In genomic region chr13:48625396-48626076, GRCh38 we compare ENCODE assay signal across 1 cellular context.
A peak's percentile ranks its signal among the peaks of the same experiment; 100 is the strongest.
TF ChIP-seq lines count a peak whose summit lies in the region.

No MANE protein-coding gene starts in this region.

TF ChIP-seq in HepG2, 621 proteins besides CTCF, POLR2A, EP300 and RAD21:
- TF ChIP-seq YY1 (IDR thresholded peaks at IDR 0.05; ENCODE audit: insufficient read depth, insufficient replicate concordance, low read depth, low read length), result no peak
- TF ChIP-seq CERS6 (CRISPR knock-in tag; IDR thresholded peaks at IDR 0.05), result no peak
- 0 out of 2 replicates have a peak, but pooled peaks have one; percentile 20 for TF ChIP-seq TAF1 (CRISPR knock-in tag; IDR thresholded peaks at IDR 0.05)
- peak; percentile 10; the same call in 1 of the 2 replicates for TF ChIP-seq PITX1 (CRISPR knock-in tag; IDR thresholded peaks at IDR 0.05)
- TF ChIP-seq ZNF235 (CRISPR knock-in tag; IDR thresholded peaks at IDR 0.05; ENCODE audit: borderline replicate concordance), result no peak
- TF ChIP-seq HOMEZ (CRISPR knock-in tag; IDR thresholded peaks at IDR 0.05; ENCODE audit: low read depth), result no peak
- 0 out of 2 replicates have a peak, but pooled peaks have one; percentile 4 for TF ChIP-seq ZFP1 (CRISPR knock-in tag; IDR thresholded peaks at IDR 0.05)
- peak; percentile 7 for TF ChIP-seq TEAD3 (CRISPR knock-in tag; optimal IDR thresholded peaks at IDR 0.05; ENCODE audit: borderline replicate concordance)
